ENCODE assay signal across 19 cellular contexts in the genomic region with DNA sequence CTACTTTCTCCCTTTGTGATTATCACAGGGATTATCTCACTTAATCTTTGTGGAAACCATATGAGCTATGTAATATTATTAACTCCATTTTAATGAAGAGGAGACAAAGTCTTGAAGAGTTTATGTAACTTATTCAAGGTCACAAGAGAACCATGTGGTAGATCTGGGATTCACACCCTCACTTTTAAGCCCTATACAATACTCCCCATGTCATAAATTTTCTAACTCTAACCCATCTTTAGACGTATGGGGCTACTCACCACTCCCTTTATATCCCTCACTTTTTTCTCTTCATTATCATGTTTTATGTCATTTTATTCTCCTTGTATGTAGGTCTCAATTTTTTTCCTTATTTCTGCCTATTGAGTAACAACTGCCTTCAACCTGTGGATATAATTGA.
DNase-seq lines count a peak whose midpoint lies in the region; ATAC-seq and TF ChIP-seq lines count a peak whose summit lies in the region.
"Had no signal": no experiment of that assay in that cellular context is flagged by ENCODE, and none has a peak within 500 bp of the region (broad histone marks: within the 10 kb centered on the region; RNA-seq: fewer than 3 reads in every experiment).

No MANE protein-coding gene starts in this region.

- no peak for TF ChIP-seq CTCF in natural killer cell (IDR thresholded peaks at IDR 0.05)

- DNase-seq in T-helper 2 cell treated with Interferon-gamma antibody and Interleukin-4, amounts not matched to agents 5 μg/mL and 100 μg/mL, for 36 hours (ENCODE audit: low spot score), result no peak
- DNase-seq in T-helper 2 cell (no peak), natural killer cell (no peak), kidney tubule cell (ENCODE audit: low spot score) (no peak), germinal center (ENCODE audit: low spot score) (no peak)
- DNase-seq in activated T-cell treated with anti-CD3 and anti-CD28 coated beads, Interleukin-2, amount 50 U/mL, for 72 hours, result no peak
- DNase-seq in activated T-cell treated with anti-CD3 and anti-CD28 coated beads, Interleukin-2, amount 50 U/mL, for 48 hours, result no peak
- DNase-seq in activated T-helper 1 cell treated with anti-CD3 and anti-CD28 coated beads, Interleukin-12 subunit alpha, Interleukin-12 subunit beta, Interleukin-2, Interleukin-4 antibody, amounts not matched to agents 30 ng/mL and 10 ng/mL and 1 ng/mL, durations not matched to agents 14 hours and 24 hours and 36 hours (ENCODE audit: low spot score), result no peak
- DNase-seq: 8988T, COR-L47, DMS 273 treated with DMSO at 0.1 percent for 48 hours, DND-41, H7, HFFc6, NCI-H1417 treated with DMSO at 0.1 percent for 48 hours, NCI-H187 treated with DMSO at 0.1 percent for 48 hours, NCI-H345, NCI-H526 had no signal

- peak; percentile 35 to 39 for ATAC-seq in activated T-cell treated with anti-CD3 and anti-CD28 coated beads, Interleukin-2, amount 50 U/mL, for 72 hours (replicated peaks in 1 of 2)
- ATAC-seq in natural killer cell, result peak in 2 of 3 donors; percentile 51 to 56

- no peaks in the 10 kb centered on the region for H3K27me3 Mint-ChIP-seq in T-helper 2 cell treated with Interferon-gamma antibody and Interleukin-4, amounts not matched to agents 5 μg/mL and 100 μg/mL, for 36 hours (ENCODE audit: low read depth)
- H3K27me3 Mint-ChIP-seq in activated T-cell treated with anti-CD3 and anti-CD28 coated beads, Interleukin-2, amount 50 U/mL, for 72 hours (ENCODE audit: low read depth), result no peaks in the 10 kb centered on the region
- H3K27me3 Mint-ChIP-seq in activated T-helper 1 cell treated with anti-CD3 and anti-CD28 coated beads, Interleukin-12 subunit alpha, Interleukin-12 subunit beta, Interleukin-2, Interleukin-4 antibody, amounts not matched to agents 30 ng/mL and 10 ng/mL and 1 ng/mL, durations not matched to agents 14 hours and 24 hours and 36 hours (ENCODE audit: insufficient read depth), result no peaks in the 10 kb centered on the region
- no peaks in the 10 kb centered on the region for H3K27me3 Mint-ChIP-seq in natural killer cell (ENCODE audit: low read depth in 2 of 2)

- peak overlapping the region; percentile 73 for H3K4me3 Mint-ChIP-seq in T-helper 2 cell treated with Interferon-gamma antibody and Interleukin-4, amounts not matched to agents 5 μg/mL and 100 μg/mL, for 36 hours
- peak overlapping the region; percentile 15 to 88 for H3K4me3 Mint-ChIP-seq in activated T-cell treated with anti-CD3 and anti-CD28 coated beads, Interleukin-2, amount 50 U/mL, for 72 hours
- peak overlapping the region; percentile 12 for H3K4me3 Mint-ChIP-seq in activated T-helper 1 cell treated with anti-CD3 and anti-CD28 coated beads, Interleukin-12 subunit alpha, Interleukin-12 subunit beta, Interleukin-2, Interleukin-4 antibody, amounts not matched to agents 30 ng/mL and 10 ng/mL and 1 ng/mL, durations not matched to agents 14 hours and 24 hours and 36 hours
- H3K4me3 Mint-ChIP-seq in natural killer cell, result peak overlapping the region; percentile 63
- H3K4me3 Mint-ChIP-seq: CD4-positive, CD25-positive, alpha-beta regulatory T cell; HFFc6 had no signal

- peaks cover 53% of the 10 kb centered on the region for H3K4me1 Mint-ChIP-seq in T-helper 2 cell treated with Interferon-gamma antibody and Interleukin-4, amounts not matched to agents 5 μg/mL and 100 μg/mL, for 36 hours (ENCODE audit: low read depth)
- H3K4me1 Mint-ChIP-seq in activated T-cell treated with anti-CD3 and anti-CD28 coated beads, Interleukin-2, amount 50 U/mL, for 72 hours (ENCODE audit: low read depth), result peaks cover 63% of the 10 kb centered on the region
- H3K4me1 Mint-ChIP-seq in activated T-helper 1 cell treated with anti-CD3 and anti-CD28 coated beads, Interleukin-12 subunit alpha, Interleukin-12 subunit beta, Interleukin-2, Interleukin-4 antibody, amounts not matched to agents 30 ng/mL and 10 ng/mL and 1 ng/mL, durations not matched to agents 14 hours and 24 hours and 36 hours (ENCODE audit: low read depth), result peaks cover 71% of the 10 kb centered on the region
- peaks cover 29 to 39% of the 10 kb centered on the region in 2 donors for H3K4me1 Mint-ChIP-seq in natural killer cell

- intact Hi-C loops in activated T-helper 1 cell treated with anti-CD3 and anti-CD28 coated beads, Interleukin-12 subunit alpha, Interleukin-12 subunit beta, Interleukin-2, Interleukin-4 antibody, amounts not matched to agents 30 ng/mL and 10 ng/mL and 1 ng/mL, durations not matched to agents 14 hours and 24 hours and 36 hours (cut with micrococcal nuclease), result loop anchor here (1.0 to 10.0 kb wide), 13 partner anchors 16 to 665 kb away; a partner anchor contains a TSS
- intact Hi-C loops in natural killer cell (cut with micrococcal nuclease), result loop anchor here (1.0 to 10.0 kb wide), 3 partner anchors 56 to 129 kb away; a partner anchor contains a TSS

- H3K36me3 Mint-ChIP-seq in T-helper 2 cell treated with Interferon-gamma antibody and Interleukin-4, amounts not matched to agents 5 μg/mL and 100 μg/mL, for 36 hours (ENCODE audit: low read depth), result peaks cover 38% of the 10 kb centered on the region
- H3K36me3 Mint-ChIP-seq in activated T-cell treated with anti-CD3 and anti-CD28 coated beads, Interleukin-2, amount 50 U/mL, for 72 hours (ENCODE audit: insufficient read depth in 2 of 2), result peaks cover 6 to 46% of the 10 kb centered on the region in 2 donors
- H3K36me3 Mint-ChIP-seq in activated T-helper 1 cell treated with anti-CD3 and anti-CD28 coated beads, Interleukin-12 subunit alpha, Interleukin-12 subunit beta, Interleukin-2, Interleukin-4 antibody, amounts not matched to agents 30 ng/mL and 10 ng/mL and 1 ng/mL, durations not matched to agents 14 hours and 24 hours and 36 hours (ENCODE audit: low read depth), result peaks cover 39% of the 10 kb centered on the region
- no peaks in the 10 kb centered on the region for H3K36me3 Mint-ChIP-seq in natural killer cell
- H3K36me3 Mint-ChIP-seq: CD4-positive, CD25-positive, alpha-beta regulatory T cell had no signal

- H3K27ac Mint-ChIP-seq in T-helper 2 cell treated with Interferon-gamma antibody and Interleukin-4, amounts not matched to agents 5 μg/mL and 100 μg/mL, for 36 hours, result peak overlapping the region; percentile 99
- peak overlapping the region; percentile 98 for H3K27ac Mint-ChIP-seq in activated T-cell treated with anti-CD3 and anti-CD28 coated beads, Interleukin-2, amount 50 U/mL, for 72 hours
- peak overlapping the region; percentile 98 for H3K27ac Mint-ChIP-seq in activated T-helper 1 cell treated with anti-CD3 and anti-CD28 coated beads, Interleukin-12 subunit alpha, Interleukin-12 subunit beta, Interleukin-2, Interleukin-4 antibody, amounts not matched to agents 30 ng/mL and 10 ng/mL and 1 ng/mL, durations not matched to agents 14 hours and 24 hours and 36 hours
- peak overlapping the region; percentile 79 to 86 for H3K27ac Mint-ChIP-seq in natural killer cell
- H3K27ac Mint-ChIP-seq: CD4-positive, CD25-positive, alpha-beta regulatory T cell; HFFc6 had no signal

- peaks cover 39% of the 10 kb centered on the region for H3K9me3 Mint-ChIP-seq in T-helper 2 cell treated with Interferon-gamma antibody and Interleukin-4, amounts not matched to agents 5 μg/mL and 100 μg/mL, for 36 hours
- peaks cover 5 to 12% of the 10 kb centered on the region in 2 donors for H3K9me3 Mint-ChIP-seq in activated T-cell treated with anti-CD3 and anti-CD28 coated beads, Interleukin-2, amount 50 U/mL, for 72 hours
- H3K9me3 Mint-ChIP-seq in activated T-helper 1 cell treated with anti-CD3 and anti-CD28 coated beads, Interleukin-12 subunit alpha, Interleukin-12 subunit beta, Interleukin-2, Interleukin-4 antibody, amounts not matched to agents 30 ng/mL and 10 ng/mL and 1 ng/mL, durations not matched to agents 14 hours and 24 hours and 36 hours, result peaks cover 49% of the 10 kb centered on the region
- no peaks in the 10 kb centered on the region for H3K9me3 Mint-ChIP-seq in natural killer cell
- H3K9me3 Mint-ChIP-seq: HFFc6 had no signal

Comparison
In these comparisons a context has a peak if more than half of its experiments do, and no peak if none do; other contexts are left out.
1. H3K4me3 Mint-ChIP-seq: peak in every context shown above with its lines; median percentile 73 in T-helper 2 cell treated with Interferon-gamma antibody and Interleukin-4, amounts not matched to agents 5 μg/mL and 100 μg/mL, for 36 hours; 63 in natural killer cell; 52 in activated T-cell treated with anti-CD3 and anti-CD28 coated beads, Interleukin-2, amount 50 U/mL, for 72 hours; 12 in activated T-helper 1 cell treated with anti-CD3 and anti-CD28 coated beads, Interleukin-12 subunit alpha, Interleukin-12 subunit beta, Interleukin-2, Interleukin-4 antibody, amounts not matched to agents 30 ng/mL and 10 ng/mL and 1 ng/mL, durations not matched to agents 14 hours and 24 hours and 36 hours.